In genomic region chr12:123973552-123974341, GRCh38 we compare ENCODE assay signal across 8 cellular contexts. TPM values are rescaled to one million over a fixed set of nuclear protein-coding genes. Genes with fewer than 3 reads are reported as not detected.
DNase-seq lines count a peak whose midpoint lies in the region; ATAC-seq, FAIRE-seq and TF ChIP-seq lines count a peak whose summit lies in the region.

No MANE protein-coding gene starts in this region.

- H3K4me1 ChIP-seq in K562 (replicated peaks in 1 of 2; ENCODE audit: control insufficient read depth in 2 of 2, insufficient read depth in 2 of 2, low read length in 2 of 2) (peaks cover 12 to 16% of the 10 kb centered on the region in 2 experiments; a peak in 3 of 5 replicates), smooth muscle cell (ENCODE audit: low read depth) (peaks cover 20% of the 10 kb centered on the region)

- no peak for TF ChIP-seq POLR2A in K562 (conservative IDR thresholded peaks at IDR 0.05)

- H3K9me3 Mint-ChIP-seq in immature natural killer cell: peaks cover 0 to 3% (median 0%) of the 10 kb centered on the region in 6 donors

- BruUV-seq in K562 (replicated peaks; lab: Mats Ljungman, UMichigan): no TSS peak

- H3K9ac ChIP-seq in K562 (ENCODE audit: insufficient read depth in 1 of 2, low read depth in 2 of 2, low read length in 2 of 2) (peak overlapping the region; percentile 67 to 94), smooth muscle cell (ENCODE audit: low read depth) (peak overlapping the region; percentile 71)

- peaks cover 31 to 43% of the 10 kb centered on the region in 2 donors for H3K4me1 Mint-ChIP-seq in immature natural killer cell

- H3K27me3 ChIP-seq in K562 (ENCODE audit: control insufficient read depth in 2 of 2, insufficient read depth in 2 of 2, low read length in 2 of 2) (no peaks in the 10 kb centered on the region), smooth muscle cell (ENCODE audit: low read depth) (no peaks in the 10 kb centered on the region)

- H4K20me1 ChIP-seq in K562 (replicated peaks; ENCODE audit: control insufficient read depth, insufficient read depth, low read length) (no peaks in the 10 kb centered on the region), smooth muscle cell (ENCODE audit: low read depth) (peaks cover 38% of the 10 kb centered on the region)

- H3K9me1 ChIP-seq in K562 (ENCODE audit: control insufficient read depth, insufficient read depth, low read length): peaks cover 2% of the 10 kb centered on the region

- TF ChIP-seq RAD21 in K562 (CRISPR knock-in tag; conservative IDR thresholded peaks at IDR 0.05 in 1 of 2, IDR thresholded peaks at IDR 0.05 in 1 of 2): peak in 1 of 2 experiments; percentile 18; a peak in 1 of 4 replicates

- H3K4me2 ChIP-seq in K562 (ENCODE audit: insufficient read depth, low read length) (peak overlapping the region; percentile 73), smooth muscle cell (peak overlapping the region; percentile 97)

- intact Hi-C loops in K562 (cut with micrococcal nuclease): no loop called here

- H3K4me3 ChIP-seq in K562 (peak overlapping the region; percentile 80), smooth muscle cell (peak overlapping the region; percentile 92)

- TF ChIP-seq CTCF in K562 (IDR thresholded peaks at IDR 0.05 in 2 of 3, conservative IDR thresholded peaks at IDR 0.05 in 1 of 3; ENCODE audit: insufficient read depth in 2 of 3, low read depth in 1 of 3, low read length in 3 of 3): 0 out of 6 replicates have a peak, but pooled peaks of 1 of the 3 experiments have one; percentile 5
- TF ChIP-seq CTCF in smooth muscle cell (IDR thresholded peaks at IDR 0.05; ENCODE audit: borderline replicate concordance, insufficient read depth, poor library complexity, severe bottlenecking): no peak

- in situ Hi-C loops in K562 (cut with MboI): no loop called here

- POLR2A ChIA-PET in K562 (lab: Yijun Ruan, JAX): interaction anchor here (0.7 to 1.1 kb wide), 3 partner anchors 11 to 749 kb away, joined by 3 to 6 read pairs (median 4); no protein-coding TSS in a partner anchor

- H3K27me3 Mint-ChIP-seq in immature natural killer cell (ENCODE audit: low read depth in 3 of 3): peaks cover 7 to 15% (median 7%) of the 10 kb centered on the region in 3 donors

- H3K36me3 Mint-ChIP-seq in immature natural killer cell: peaks cover 3 to 10% (median 6%) of the 10 kb centered on the region in 3 donors

- DNase-seq in NCI-H345 (lab: John Stamatoyannopoulos, UW) (peak; percentile 44), NCI-H345 treated with DMSO at 0.1 percent for 48 hours (lab: John Stamatoyannopoulos, UW; ENCODE audit: unreplicated experiment) (no peak), SK-N-DZ (ENCODE audit: low spot score) (peak; percentile 40), K562 (ENCODE audit: extremely low read depth in 1 of 4, low spot score in 3 of 4) (peak in 2 of 4 experiments; percentile 25 to 66), immature natural killer cell (peak; percentile 10 to 23 (median 20)), smooth muscle cell (lab: John Stamatoyannopoulos, UW; ENCODE audit: unreplicated experiment) (no peak), GDM1 (lab: John Stamatoyannopoulos, UW) (no peak)

- no peak for TF ChIP-seq EP300 in K562 (IDR thresholded peaks at IDR 0.05; ENCODE audit: low read length)

- ATAC-seq in HG03108 (IDR thresholded peaks at IDR 0.05; ENCODE audit: unreplicated experiment) (peak; percentile 3), K562 (peak; percentile 50)

- H3K27ac Mint-ChIP-seq in immature natural killer cell: peak overlapping the region; percentile 75 to 94 (median 89)

- peaks cover 42% of the 10 kb centered on the region for H3K79me2 ChIP-seq in K562 (ENCODE audit: control insufficient read depth, insufficient read depth, low read length)
- H3K79me2 ChIP-seq in smooth muscle cell (ENCODE audit: low read depth): peaks cover 74% of the 10 kb centered on the region

- H3K9me3 ChIP-seq in K562 (replicated peaks; ENCODE audit: control insufficient read depth, insufficient read depth, low read depth, low read length) (no peaks in the 10 kb centered on the region), smooth muscle cell (replicated peaks; ENCODE audit: low read depth) (no peaks in the 10 kb centered on the region)

- no peak for FAIRE-seq in K562 (lab: Jason Lieb, UNC)

- H3K27ac ChIP-seq in K562 (ENCODE audit: extremely low read depth, low read depth, low read length): peak overlapping the region; percentile 61
- H3K27ac ChIP-seq in smooth muscle cell (ENCODE audit: low read depth): peak overlapping the region; percentile 51

- H3F3A ChIP-seq in smooth muscle cell (ENCODE audit: low read depth): no peaks in the 10 kb centered on the region

- peaks cover 28% of the 10 kb centered on the region; the same call in 2 of the 3 replicates for H3K36me3 ChIP-seq in K562 (ENCODE audit: control insufficient read depth, insufficient read depth, low read length)
- H3K36me3 ChIP-seq in smooth muscle cell (ENCODE audit: low read depth): no peaks in the 10 kb centered on the region

- CTCF ChIA-PET in K562 (lab: Yijun Ruan, JAX; ENCODE audit: low intra/inter-chr PET ratio): no interaction called here

- H2AFZ ChIP-seq in K562 (ENCODE audit: low read depth, low read length) (peak overlapping the region; percentile 72), smooth muscle cell (ENCODE audit: low read depth) (peak overlapping the region; percentile 97)

- WGBS in K562 (ENCODE audit: insufficient coverage, low coverage, missing lambda C conversion rate): 1% methylated on average over 38 of the region's 69 CpGs
- WGBS in smooth muscle cell (ENCODE audit: low lambda C conversion rate): 1% methylated on average over 40 of the region's 69 CpGs

- H3K4me3 Mint-ChIP-seq in immature natural killer cell: peak overlapping the region; percentile 87 to 95 (median 90)

TF ChIP-seq in K562, 482 proteins besides CTCF, POLR2A, EP300 and RAD21 (continues in another document):
- TF ChIP-seq CBX2 (IDR thresholded peaks at IDR 0.05; ENCODE audit: insufficient read depth, low read length, poor library complexity, severe bottlenecking) (no peak), MTA1 (IDR thresholded peaks at IDR 0.05; ENCODE audit: borderline replicate concordance) (no peak), PCBP1 (IDR thresholded peaks at IDR 0.05; ENCODE audit: low read depth, low read length, poor library complexity, severe bottlenecking) (peak; percentile 30)

RNA-seq across cellular contexts. Expression of gene ZNF664, which starts 0.7 kb away (rescaled TPM):
- 152 and 158 TPM in 2 replicates for polyA plus RNA-seq in SK-N-DZ (2014; cell fraction: cytosol; rRNA removed)
- polyA plus RNA-seq in SK-N-DZ (2014; cell fraction: nucleus; rRNA removed): 93.4 and 537 TPM in 2 replicates
- total RNA-seq in K562 (2011; cell fraction: chromatin; rRNA removed; ENCODE audit: low replicate concordance): 30.4 and 40.8 TPM in 2 replicates
- 22.5 and 24.2 TPM in 2 replicates for total RNA-seq in K562 (2011; cell fraction: nucleolus; rRNA removed)
- 37.6 and 62.4 TPM in 2 replicates for total RNA-seq in K562 (2011; cell fraction: nucleoplasm; rRNA removed)
- total RNA-seq in K562 (2014; rRNA removed): 31.1 and 34.5 TPM in 2 replicates
- 69.9 and 73.6 TPM in 2 replicates for total RNA-seq in K562 (2014; rRNA removed; fragmentation: Illumina TruSeq; extraction: Trizol)
- total RNA-seq in K562 (2015; rRNA removed; fragmentation: Illumina TruSeq; extraction: Trizol): 59.6 and 63.6 TPM in 2 replicates
- 75.5 and 82.5 TPM in 2 replicates for total RNA-seq in K562 (2021)
- 64.8 and 90.3 TPM in 2 replicates for polyA plus RNA-seq in K562 (2011; rRNA removed)
- polyA plus RNA-seq in K562 (2011; cell fraction: cytosol; rRNA removed): 29.8 and 49.5 TPM in 2 replicates
- polyA plus RNA-seq in K562 (2011; cell fraction: nucleus; rRNA removed): 44.5 and 52.5 TPM in 2 replicates
- polyA plus RNA-seq in K562 (2012): 48.0 and 52.7 TPM in 2 replicates
- polyA plus RNA-seq in K562 (2014; fragmentation: Illumina TruSeq; extraction: Trizol): 78.3 and 101 TPM in 2 replicates
- 1 to 10 TPM; 3.3 to 6.3 TPM for polyA plus RNA-seq in K562 (2014; fragmentation: Nextera tagmentation; extraction: Ambion mirVana)
- polyA plus RNA-seq in K562 (2014; rRNA removed): 59.1 and 59.4 TPM in 2 replicates
- 46.6 and 47.8 TPM in 2 replicates for polyA minus RNA-seq in K562 (2011; rRNA and poly(A)+ RNA removed)
- 26.5 and 29.5 TPM in 2 replicates for polyA minus RNA-seq in K562 (2011; cell fraction: cytosol; rRNA and poly(A)+ RNA removed)
- polyA minus RNA-seq in K562 (2011; cell fraction: nucleus; rRNA and poly(A)+ RNA removed): 28.0 and 52.0 TPM in 2 replicates
- 10 to 100 TPM in 1 of 3 donors, 1 to 10 TPM in 2; 2.1 to 12.9 (median 8.2) TPM for polyA plus RNA-seq in immature natural killer cell
- total RNA-seq in smooth muscle cell: 39.2 and 47.7 TPM in 2 replicates
- 6.4 and 8.1 TPM in 2 replicates for polyA plus RNA-seq in smooth muscle cell

RNA-seq across cellular contexts. Expression of gene CCDC92, which starts 1.1 kb away (rescaled TPM):
- 14.0 and 15.3 TPM in 2 replicates for polyA plus RNA-seq in SK-N-DZ (2014; cell fraction: cytosol; rRNA removed)
- polyA plus RNA-seq in SK-N-DZ (2014; cell fraction: nucleus; rRNA removed): 14.5 and 22.4 TPM in 2 replicates
- 5.4 and 7.1 TPM in 2 replicates for total RNA-seq in K562 (2011; cell fraction: chromatin; rRNA removed; ENCODE audit: low replicate concordance)
- 4.5 and 5.0 TPM in 2 replicates for total RNA-seq in K562 (2011; cell fraction: nucleolus; rRNA removed)
- 4.6 and 7.2 TPM in 2 replicates for total RNA-seq in K562 (2011; cell fraction: nucleoplasm; rRNA removed)
- total RNA-seq in K562 (2014; rRNA removed) (1.4 TPM in 2 replicates), K562 (2014; rRNA removed; fragmentation: Illumina TruSeq; extraction: Trizol) (1.3 and 1.7 TPM in 2 replicates), K562 (2015; rRNA removed; fragmentation: Illumina TruSeq; extraction: Trizol) (1.5 and 2.1 TPM in 2 replicates), K562 (2021) (4.0 and 5.9 TPM in 2 replicates), smooth muscle cell (14.8 and 17.4 TPM in 2 replicates)
- polyA plus RNA-seq in K562 (2011; rRNA removed) (2.6 and 6.8 TPM in 2 replicates), K562 (2014; fragmentation: Illumina TruSeq; extraction: Trizol) (2.6 and 3.6 TPM in 2 replicates), K562 (2014; fragmentation: Nextera tagmentation; extraction: Ambion mirVana) (under 1 TPM; 0.27 to 0.30 TPM), K562 (2014; rRNA removed) (3.1 and 3.4 TPM in 2 replicates), immature natural killer cell (10 to 100 TPM; 24.6 to 44.9 (median 25.1) TPM), smooth muscle cell (60.7 and 68.2 TPM in 2 replicates)
- polyA plus RNA-seq in K562 (2011; cell fraction: cytosol; rRNA removed): 2.4 and 6.8 TPM in 2 replicates
- polyA plus RNA-seq in K562 (2011; cell fraction: nucleus; rRNA removed): 6.6 and 11.3 TPM in 2 replicates
- polyA plus RNA-seq in K562 (2012): 4.0 and 11.0 TPM in 2 replicates
- polyA minus RNA-seq in K562 (2011; rRNA and poly(A)+ RNA removed): 2.2 and 3.6 TPM in 2 replicates
- 2.2 and 5.6 TPM in 2 replicates for polyA minus RNA-seq in K562 (2011; cell fraction: cytosol; rRNA and poly(A)+ RNA removed)
- 3.8 and 8.9 TPM in 2 replicates for polyA minus RNA-seq in K562 (2011; cell fraction: nucleus; rRNA and poly(A)+ RNA removed)

Comparison
In these comparisons a context has a peak if more than half of its experiments do, and no peak if none do; other contexts are left out.
1. DNase-seq: peak in NCI-H345 (single experiment), SK-N-DZ (single experiment) and immature natural killer cell (3 of 3); none in NCI-H345 treated with DMSO at 0.1 percent for 48 hours (single experiment), smooth muscle cell (single experiment) and GDM1 (single experiment).